Comparison of ENCODE assay signal across 7 cellular contexts in the genomic region with DNA sequence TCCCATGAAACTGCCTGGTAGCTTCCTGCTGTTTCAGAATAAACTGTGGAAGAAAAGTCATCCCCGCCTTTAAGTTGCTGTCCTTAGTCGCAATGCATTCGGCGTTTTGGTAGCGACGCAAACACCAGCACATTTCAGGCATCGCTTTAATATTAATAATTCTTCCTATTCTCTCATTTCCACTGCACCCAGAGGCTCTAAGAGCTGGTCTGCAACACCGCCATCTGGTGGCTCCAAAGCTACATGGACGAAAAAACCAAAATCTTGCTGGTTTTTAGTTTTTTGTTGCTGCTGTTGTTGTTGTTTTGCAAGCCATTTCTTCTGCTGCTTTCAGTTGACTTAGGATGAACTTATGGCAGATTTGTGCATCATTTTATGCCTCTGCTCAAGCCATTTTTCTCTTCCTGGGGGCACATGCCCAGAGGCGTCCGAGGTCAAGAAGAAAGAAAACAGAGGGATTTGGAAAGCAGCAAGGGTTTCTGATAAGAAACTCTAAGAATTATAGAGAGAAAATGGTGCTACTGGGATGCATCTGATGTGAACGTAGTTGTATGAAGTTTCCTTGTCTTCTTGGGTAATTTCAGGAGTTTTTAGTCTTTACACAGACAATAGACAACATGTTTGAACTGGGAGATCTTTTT.
A peak's percentile ranks its signal among the peaks of the same experiment; 100 is the strongest.
DNase-seq lines count a peak whose midpoint lies in the region; ATAC-seq, FAIRE-seq and TF ChIP-seq lines count a peak whose summit lies in the region.

No MANE protein-coding gene starts in this region.

- CTCF ChIA-PET in endothelial cell of umbilical vein (lab: Charles Lee) = interaction anchor here (1.0 kb wide), 1 partner anchor 905 kb away, joined by 4 read pairs; no protein-coding TSS in a partner anchor

- H3K27me3 Mint-ChIP-seq in naive B cell = peaks cover 0 to 9% (median 0%) of the 10 kb centered on the region in 3 donors

- no peak overlapping the region for H3K9ac ChIP-seq in endothelial cell of umbilical vein (replicated peaks; ENCODE audit: extremely low read depth, insufficient read depth, low read length)

- no peaks in the 10 kb centered on the region for H3K79me2 ChIP-seq in endothelial cell of umbilical vein (ENCODE audit: control insufficient read depth, insufficient read depth, low read length)

- ATAC-seq in naive B cell (ENCODE audit: low read depth in 2 of 2) (no peak), HG03520 (IDR thresholded peaks at IDR 0.05; ENCODE audit: unreplicated experiment) (no peak)

- H3K9me1 ChIP-seq in endothelial cell of umbilical vein (replicated peaks; ENCODE audit: control insufficient read depth, extremely low read depth, insufficient read depth, low read length) = no peaks in the 10 kb centered on the region

- H3K9me3 ChIP-seq in endothelial cell of umbilical vein (replicated peaks; ENCODE audit: control insufficient read depth, insufficient read depth, low read length) = no peaks in the 10 kb centered on the region

- POLR2A ChIA-PET in endothelial cell of umbilical vein (lab: Charles Lee) = no interaction called here

- in situ Hi-C loops in G401 (cut with HindIII; ENCODE audit: low sequenced_read_pairs) = no loop called here

- dilution Hi-C loops in endothelial cell of umbilical vein (cut with MboI; ENCODE audit: extremely low pct_ligation_motif_present, low sequenced_read_pairs) = no loop called here

- BruUV-seq in endothelial cell of umbilical vein (replicated peaks; lab: Mats Ljungman, UMichigan) = no TSS peak

- H3K4me2 ChIP-seq in endothelial cell of umbilical vein (ENCODE audit: insufficient read depth, low read length) = no peak overlapping the region

- FAIRE-seq in HTR-8/SVneo (lab: Jason Lieb, UNC) = no peak
- no peak for FAIRE-seq in endothelial cell of umbilical vein (lab: Jason Lieb, UNC)

- no peaks in the 10 kb centered on the region for H3K27me3 ChIP-seq in endothelial cell of umbilical vein (ENCODE audit: control insufficient read depth in 2 of 2, insufficient read depth in 2 of 2, low read length in 2 of 2)

- H3K27ac ChIP-seq in endothelial cell of umbilical vein (ENCODE audit: insufficient read depth, low read depth, low read length) = no peak overlapping the region

- TF ChIP-seq CTCF in endothelial cell of umbilical vein (IDR thresholded peaks at IDR 0.05; ENCODE audit: extremely low read depth in 1 of 2, insufficient read depth in 1 of 2, low read depth in 1 of 2, low read length in 2 of 2) = peak; percentile 23

- H3K4me1 ChIP-seq in endothelial cell of umbilical vein (ENCODE audit: control insufficient read depth, extremely low read depth, insufficient read depth, low read length) = no peaks in the 10 kb centered on the region

- no peak overlapping the region for H3K4me3 Mint-ChIP-seq in naive B cell

- DNase-seq in G401 (ENCODE audit: low spot score) (peak; percentile 58), HTR-8/SVneo (ENCODE audit: insufficient read length, low spot score) (peak; percentile 33), RPMI7951 (ENCODE audit: low read depth) (peak; percentile 32), endothelial cell of umbilical vein (ENCODE audit: low read depth, low spot score) (no peak), naive B cell (peak; percentile 0), SKM-1 treated with dmso at 0.1 percent for 144 hours (lab: John Stamatoyannopoulos, UW; ENCODE audit: unreplicated experiment) (no peak)

- no peaks in the 10 kb centered on the region for H3K36me3 ChIP-seq in endothelial cell of umbilical vein (ENCODE audit: control insufficient read depth in 2 of 2, extremely low read depth in 1 of 2, insufficient read depth in 2 of 2, low read length in 2 of 2)

- intact Hi-C loops in endothelial cell of umbilical vein (cut with micrococcal nuclease) = no loop called here

- H3K4me1 Mint-ChIP-seq in naive B cell = no peaks in the 10 kb centered on the region

- no peaks in the 10 kb centered on the region for H4K20me1 ChIP-seq in endothelial cell of umbilical vein (replicated peaks; ENCODE audit: control insufficient read depth, extremely low read depth, insufficient read depth, low read length)

- no peak overlapping the region for H3K4me3 ChIP-seq in endothelial cell of umbilical vein (replicated peaks in 1 of 3; ENCODE audit: insufficient read depth in 1 of 3, low read depth in 1 of 3, low read length in 3 of 3)

- H3K9me3 Mint-ChIP-seq in naive B cell = peaks cover 2 to 8% (median 6%) of the 10 kb centered on the region in 7 donors

- TF ChIP-seq POLR2A in endothelial cell of umbilical vein (IDR thresholded peaks at IDR 0.05; ENCODE audit: low read depth, low read length) = no peak

- no peaks in the 10 kb centered on the region for H3K36me3 Mint-ChIP-seq in naive B cell

- no peak overlapping the region for H3K27ac Mint-ChIP-seq in naive B cell

- no peak overlapping the region for H2AFZ ChIP-seq in endothelial cell of umbilical vein (ENCODE audit: low read depth, low read length)

TF ChIP-seq in endothelial cell of umbilical vein, 7 proteins besides CTCF, POLR2A, EP300 and RAD21:
- TF ChIP-seq FOS (IDR thresholded peaks at IDR 0.05; ENCODE audit: borderline replicate concordance, insufficient read depth, low read length) (no peak), EZH2 (IDR thresholded peaks at IDR 0.05; ENCODE audit: borderline replicate concordance, low read depth, low read length, severe bottlenecking) (no peak), GATA2 (IDR thresholded peaks at IDR 0.05; ENCODE audit: insufficient read depth, insufficient read length, low read depth, low read length) (no peak)

Comparison
In these comparisons a context has a peak if more than half of its experiments do, and no peak if none do; other contexts are left out.
1. DNase-seq: peak in G401 (single experiment), HTR-8/SVneo (single experiment), RPMI7951 (single experiment) and naive B cell (single experiment); none in endothelial cell of umbilical vein (single experiment) and SKM-1 treated with dmso at 0.1 percent for 144 hours (single experiment).